Comparison of ENCODE assay signal across 32 cellular contexts in genomic region chr9:134848504-134848903, GRCh38. TPM values are rescaled to one million over a fixed set of nuclear protein-coding genes. Genes with fewer than 3 reads are reported as not detected.
DNase-seq lines count a peak whose midpoint lies in the region; ATAC-seq, FAIRE-seq and TF ChIP-seq lines count a peak whose summit lies in the region.
"Had no signal": no experiment of that assay in that cellular context is flagged by ENCODE, and none has a peak within 500 bp of the region (broad histone marks: within the 10 kb centered on the region; RNA-seq: fewer than 3 reads in every experiment).

No MANE protein-coding gene starts in this region.

- intact Hi-C loops in HepG2 (cut with micrococcal nuclease; ENCODE audit: unreplicated experiment): no loop called here
- intact Hi-C loops in right lobe of liver (cut with DNase I): no loop called here
- intact Hi-C loops in OCI-LY7 (cut with micrococcal nuclease; ENCODE audit: unreplicated experiment): no loop called here

- 27% methylated on average over 6 of the region's 10 CpGs for WGBS in HepG2 (ENCODE audit: low lambda C conversion rate)
- WGBS in right lobe of liver (ENCODE audit: insufficient coverage, low coverage, low lambda C conversion rate, missing lambda C conversion rate): no CpG with 5 or more reads among the region's 10 CpGs
- no CpG with 5 or more reads among the region's 10 CpGs for WGBS in neuronal stem cell (ENCODE audit: extremely low coverage in 2 of 2, insufficient read length in 2 of 2, insufficient replicate concordance in 1 of 2), 2 donors

- no peak for TF ChIP-seq RAD21 in HepG2 (CRISPR knock-in tag; IDR thresholded peaks at IDR 0.05)

- ATAC-seq in HepG2 (no peak), right lobe of liver (no peak)

- peaks cover 6% of the 10 kb centered on the region for H3K79me1 ChIP-seq in neuronal stem cell (ENCODE audit: low read depth, low read length)

- in situ Hi-C loops in HepG2 (cut with HindIII; ENCODE audit: extremely low pct_ligation_motif_present, low pct_unique_long_range_greater_than_20kb): no loop called here

- H3K4me2 ChIP-seq in HepG2 (ENCODE audit: low read depth, low read length): no peak overlapping the region
- no peak overlapping the region for H3K4me2 ChIP-seq in astrocyte (ENCODE audit: low read length)
- no peak overlapping the region for H3K4me2 ChIP-seq in neuronal stem cell (ENCODE audit: insufficient read depth, low read length, poor library complexity, severe bottlenecking)
- no peak overlapping the region for H3K4me2 ChIP-seq in OCI-LY7 (ENCODE audit: low read length)
- H3K4me2 ChIP-seq: BLaER1 had no signal

- TF ChIP-seq POLR2A in HepG2 (IDR thresholded peaks at IDR 0.05; ENCODE audit: insufficient read depth in 1 of 2, low read depth in 2 of 2, low read length in 2 of 2): no peak
- TF ChIP-seq POLR2A in right lobe of liver (IDR thresholded peaks at IDR 0.05): no peak

- POLR2A ChIA-PET in HepG2 (lab: Yijun Ruan, JAX) (no interaction called here), OCI-LY7 (lab: Charles Lee) (interaction anchor here (0.6 kb wide), 1 partner anchor 1021 kb away, joined by 3 read pairs; no protein-coding TSS in a partner anchor)

- no peak overlapping the region for H3K4me3 ChIP-seq in HepG2 (replicated peaks in 1 of 3; ENCODE audit: insufficient read depth in 1 of 3, low read depth in 2 of 3, low read length in 3 of 3)
- H3K4me3 ChIP-seq in right lobe of liver: no peak overlapping the region
- H3K4me3 ChIP-seq in astrocyte (ENCODE audit: insufficient read depth, low read depth, low read length): no peak overlapping the region
- H3K4me3 ChIP-seq in neuronal stem cell (ENCODE audit: low read length in 2 of 2): peak overlapping the region in 1 of 2 donors; percentile 47
- no peak overlapping the region for H3K4me3 ChIP-seq in OCI-LY7 (ENCODE audit: low read depth, low read length, poor library complexity, severe bottlenecking)
- H3K4me3 ChIP-seq: BLaER1 had no signal

- H3K9me3 Mint-ChIP-seq in HFFc6: no peaks in the 10 kb centered on the region; the same call in 1 of the 2 replicates
- H3K9me3 Mint-ChIP-seq in astrocyte (ENCODE audit: unreplicated experiment): peaks cover 5% of the 10 kb centered on the region
- H3K9me3 Mint-ChIP-seq: CD4-positive, alpha-beta memory T cell; CD8-positive, alpha-beta memory T cell had no signal

- H3K14ac ChIP-seq in neuronal stem cell (ENCODE audit: low read length): no peak overlapping the region

- TF ChIP-seq EP300 in HepG2 (IDR thresholded peaks at IDR 0.05; ENCODE audit: low read depth in 2 of 2, low read length in 2 of 2) (no peak), HepG2 (CRISPR knock-in tag; IDR thresholded peaks at IDR 0.05; ENCODE audit: borderline replicate concordance) (no peak)

- no peak overlapping the region for H2BK12ac ChIP-seq in neuronal stem cell (ENCODE audit: low read length)

- no TSS peak for BruUV-seq in HepG2 (replicated peaks; lab: Mats Ljungman, UMichigan)
- BruUV-seq in OCI-LY7 (replicated peaks; lab: Mats Ljungman, UMichigan): no TSS peak

- no peak overlapping the region for H3K23ac ChIP-seq in neuronal stem cell (ENCODE audit: low read depth, low read length, poor library complexity)

- H3K9ac ChIP-seq in HepG2 (ENCODE audit: insufficient read depth, low read depth, low read length) (no peak overlapping the region), astrocyte (ENCODE audit: low read length) (no peak overlapping the region), neuronal stem cell (ENCODE audit: low read depth, low read length, poor library complexity) (no peak overlapping the region)
- H3K9ac ChIP-seq: BLaER1 had no signal

- H3K4me1 ChIP-seq in HepG2 (ENCODE audit: insufficient read depth, low read length) (no peaks in the 10 kb centered on the region), right lobe of liver (no peaks in the 10 kb centered on the region), astrocyte (ENCODE audit: insufficient read depth, low read length) (no peaks in the 10 kb centered on the region), neuronal stem cell (ENCODE audit: control insufficient read depth in 2 of 2, insufficient read depth in 1 of 2, low read depth in 1 of 2, low read length in 2 of 2) (peaks cover 0 to 2% of the 10 kb centered on the region in 2 donors), OCI-LY7 (ENCODE audit: insufficient read depth, low read length, poor library complexity, severe bottlenecking) (no peaks in the 10 kb centered on the region)
- H3K4me1 ChIP-seq: BE2C, BLaER1 had no signal

- H3K9me3 ChIP-seq in HepG2 (ENCODE audit: low read length) (no peaks in the 10 kb centered on the region; the same call in none of the 2 replicates), right lobe of liver (no peaks in the 10 kb centered on the region), astrocyte (ENCODE audit: insufficient read depth, low read depth, low read length) (peaks cover 22% of the 10 kb centered on the region), neuronal stem cell (replicated peaks in 1 of 2; ENCODE audit: control insufficient read depth in 2 of 2, insufficient read depth in 1 of 2, low read depth in 1 of 2, low read length in 2 of 2) (peaks cover 0 to 8% of the 10 kb centered on the region in 2 donors), OCI-LY7 (ENCODE audit: low read length) (no peaks in the 10 kb centered on the region)
- H3K9me3 ChIP-seq: BE2C had no signal

- H2AFZ ChIP-seq in HepG2 (ENCODE audit: low read length): no peak overlapping the region
- H2AFZ ChIP-seq in astrocyte (ENCODE audit: low read depth, low read length): no peak overlapping the region
- H2AFZ ChIP-seq in neuronal stem cell (ENCODE audit: low read length): no peak overlapping the region
- no peak overlapping the region for H2AFZ ChIP-seq in OCI-LY7 (ENCODE audit: low read length)

- no peak overlapping the region for H4K91ac ChIP-seq in neuronal stem cell (ENCODE audit: low read depth, low read length, poor library complexity)

- H3K4me1 Mint-ChIP-seq in HFFc6 (ENCODE audit: low read depth) (no peaks in the 10 kb centered on the region), astrocyte (ENCODE audit: low read depth, unreplicated experiment) (peaks cover 2% of the 10 kb centered on the region)
- H3K4me1 Mint-ChIP-seq: CD4-positive, alpha-beta memory T cell; CD4-positive, CD25-positive, alpha-beta regulatory T cell; CD8-positive, alpha-beta memory T cell had no signal

- H3K9me2 ChIP-seq in OCI-LY7 (ENCODE audit: insufficient read depth, low read length): no peaks in the 10 kb centered on the region

- H3K79me2 ChIP-seq in HepG2 (ENCODE audit: insufficient read depth, low read length): no peaks in the 10 kb centered on the region
- H3K79me2 ChIP-seq in astrocyte (ENCODE audit: insufficient read depth, low read length): no peaks in the 10 kb centered on the region
- H3K79me2 ChIP-seq in OCI-LY7 (ENCODE audit: insufficient read depth, low read depth, low read length): no peaks in the 10 kb centered on the region

- H3K4me3 Mint-ChIP-seq in HFFc6 (0 out of 2 replicates have a peak overlapping the region, but pooled peaks have one; percentile 11), astrocyte (ENCODE audit: unreplicated experiment) (no peak overlapping the region)
- H3K4me3 Mint-ChIP-seq: CD14-positive monocyte; CD4-positive, alpha-beta memory T cell; CD4-positive, CD25-positive, alpha-beta regulatory T cell; CD8-positive, alpha-beta memory T cell had no signal

- H4K8ac ChIP-seq in neuronal stem cell (ENCODE audit: low read depth, low read length): no peak overlapping the region

- H3K27ac Mint-ChIP-seq in HFFc6 (no peak overlapping the region), astrocyte (ENCODE audit: unreplicated experiment) (peak overlapping the region; percentile 66)
- H3K27ac Mint-ChIP-seq: CD14-positive monocyte; CD4-positive, alpha-beta memory T cell; CD4-positive, CD25-positive, alpha-beta regulatory T cell; CD8-positive, alpha-beta memory T cell had no signal

- H2AK5ac ChIP-seq in neuronal stem cell (ENCODE audit: low read depth, low read length): no peak overlapping the region

- H3K36me3 ChIP-seq in HepG2 (replicated peaks in 1 of 2; ENCODE audit: control insufficient read depth in 1 of 2, insufficient read depth in 2 of 2, low read length in 2 of 2) (no peaks in the 10 kb centered on the region), right lobe of liver (no peaks in the 10 kb centered on the region), astrocyte (ENCODE audit: insufficient read depth, low read length) (peaks cover 15% of the 10 kb centered on the region), neuronal stem cell (replicated peaks in 1 of 2; ENCODE audit: control insufficient read depth in 2 of 2, insufficient read depth in 2 of 2, low read length in 2 of 2) (no peaks in the 10 kb centered on the region), OCI-LY7 (ENCODE audit: insufficient read depth, low read length) (no peaks in the 10 kb centered on the region)
- H3K36me3 ChIP-seq: BE2C had no signal

- H4K20me1 ChIP-seq in HepG2 (ENCODE audit: insufficient read depth, low read length) (no peaks in the 10 kb centered on the region), astrocyte (ENCODE audit: insufficient read depth, low read length) (peaks cover 74% of the 10 kb centered on the region), OCI-LY7 (ENCODE audit: insufficient read depth, low read length) (no peaks in the 10 kb centered on the region)

- H3K27ac ChIP-seq in HepG2 (ENCODE audit: extremely low read length, insufficient read depth, low read length): no peak overlapping the region
- H3K27ac ChIP-seq in right lobe of liver: no peak overlapping the region
- H3K27ac ChIP-seq in astrocyte (ENCODE audit: low read depth, low read length): no peak overlapping the region
- no peak overlapping the region for H3K27ac ChIP-seq in neuronal stem cell (replicated peaks; ENCODE audit: low read length)
- H3K27ac ChIP-seq in OCI-LY7 (ENCODE audit: low read depth, low read length, poor library complexity, severe bottlenecking): no peak overlapping the region
- H3K27ac ChIP-seq: BLaER1 had no signal

- H2BK120ac ChIP-seq in neuronal stem cell (ENCODE audit: low read depth, low read length): no peak overlapping the region

- H3K27me3 Mint-ChIP-seq in HFFc6 (ENCODE audit: insufficient read depth) (peaks cover 2% of the 10 kb centered on the region), astrocyte (ENCODE audit: low read depth, unreplicated experiment) (no peaks in the 10 kb centered on the region)
- H3K27me3 Mint-ChIP-seq: CD4-positive, CD25-positive, alpha-beta regulatory T cell had no signal

- CTCF ChIA-PET in HepG2 (lab: Yijun Ruan, JAX; ENCODE audit: low intra/inter-chr PET ratio, low total read pairs) (no interaction called here), OCI-LY7 (lab: Charles Lee; ENCODE audit: unreplicated experiment) (no interaction called here)

- H3K4ac ChIP-seq in neuronal stem cell (ENCODE audit: low read length): no peak overlapping the region

- no peak for DNase-seq in HepG2 (ENCODE audit: low spot score)
- no peak for DNase-seq in right lobe of liver
- no peak for DNase-seq in HFFc6
- no peak for DNase-seq in astrocyte (ENCODE audit: low read depth)
- no peak for DNase-seq in neuronal stem cell (ENCODE audit: low spot score)
- no peak for DNase-seq in stimulated activated CD4-positive, alpha-beta T cell treated with anti-CD3 and anti-CD28 coated beads, Interleukin-4, amount 100 ng/mL, for 4 hours
- DNase-seq in activated CD4-positive, alpha-beta T cell treated with anti-CD3 and anti-CD28 coated beads for 48 hours: no peak
- DNase-seq in OCI-LY7 (ENCODE audit: low spot score): no peak
- DNase-seq: 8988T; ACHN; BE2C; C1 segment of cervical spinal cord; CD4-positive, alpha-beta memory T cell; CD4-positive, CD25-positive, alpha-beta regulatory T cell; CD8-positive, alpha-beta memory T cell; COR-L47; DMS 273 treated with DMSO at 0.1 percent for 48 hours; DMS153; DMS53; DMS79; DND-41; EL; GDM1 had no signal

- no peak overlapping the region for H3K18ac ChIP-seq in neuronal stem cell (ENCODE audit: low read length)

- peak overlapping the region; percentile 66 for H2BK5ac ChIP-seq in neuronal stem cell (ENCODE audit: low read length)

- peaks cover 0 to 20% of the 10 kb centered on the region in 2 experiments; a peak in 3 of 5 replicates for H3K27me3 ChIP-seq in HepG2 (ENCODE audit: control insufficient read depth in 1 of 2, insufficient read depth in 2 of 2, low read length in 2 of 2)
- no peaks in the 10 kb centered on the region for H3K27me3 ChIP-seq in right lobe of liver
- no peaks in the 10 kb centered on the region for H3K27me3 ChIP-seq in astrocyte (ENCODE audit: insufficient read depth, low read length)
- H3K27me3 ChIP-seq in neuronal stem cell (ENCODE audit: control insufficient read depth in 3 of 3, insufficient read depth in 3 of 3, low read depth in 1 of 3, low read length in 3 of 3): peaks cover 0 to 4% (median 0%) of the 10 kb centered on the region in 3 experiments
- H3K27me3 ChIP-seq: BE2C, BLaER1 had no signal

- no peak for TF ChIP-seq CTCF in HepG2 (CRISPR knock-in tag; IDR thresholded peaks at IDR 0.05)
- TF ChIP-seq CTCF in right lobe of liver (IDR thresholded peaks at IDR 0.05): no peak
- TF ChIP-seq CTCF in HFFc6 (IDR thresholded peaks at IDR 0.05): no peak
- TF ChIP-seq CTCF in astrocyte (IDR thresholded peaks at IDR 0.05; ENCODE audit: insufficient read depth, low read depth, low read length): no peak
- no peak for TF ChIP-seq CTCF in OCI-LY7 (conservative IDR thresholded peaks at IDR 0.05; ENCODE audit: low read length)

- no peak for FAIRE-seq in HepG2 (lab: Jason Lieb, UNC)
- FAIRE-seq in astrocyte (lab: Jason Lieb, UNC): no peak
- FAIRE-seq: A204.1, GM12891, GM19239 had no signal

- no peak overlapping the region for H2BK15ac ChIP-seq in neuronal stem cell (ENCODE audit: low read length)

- H3K36me3 Mint-ChIP-seq in HFFc6 (ENCODE audit: low read depth): peaks cover 11% of the 10 kb centered on the region
- H3K36me3 Mint-ChIP-seq in astrocyte (ENCODE audit: low read depth, unreplicated experiment): peaks cover 22% of the 10 kb centered on the region
- H3K36me3 Mint-ChIP-seq: CD14-positive monocyte; CD4-positive, alpha-beta memory T cell; CD4-positive, CD25-positive, alpha-beta regulatory T cell; CD8-positive, alpha-beta memory T cell had no signal

RNA-seq across cellular contexts. Expression of gene FCN2, which starts 32.1 kb away (rescaled TPM):
- total RNA-seq in HepG2 (2016; rRNA removed; fragmentation: Illumina TruSeq; extraction: Trizol) (not detected in 2 replicates), right lobe of liver (100 to 1,000 TPM in 1 of 6 experiments, 10 to 100 TPM in 5; 46.6 to 116 (median 77.3) TPM), astrocyte (not detected in 2 replicates), OCI-LY7 (2022) (not detected in 2 replicates)
- not detected in 2 replicates for total RNA-seq in HepG2 (2016; cell fraction: cytosol; rRNA removed; fragmentation: Illumina TruSeq; extraction: Trizol; ENCODE audit: low read depth)
- total RNA-seq in HepG2 (2016; cell fraction: insoluble cytoplasmic fraction; rRNA removed; fragmentation: Illumina TruSeq; extraction: Trizol): not detected in 2 replicates
- not detected in 2 replicates for total RNA-seq in HepG2 (2016; cell fraction: membrane; rRNA removed; fragmentation: Illumina TruSeq; extraction: Trizol)
- not detected in 2 replicates for total RNA-seq in HepG2 (2016; cell fraction: nucleus; rRNA removed; fragmentation: Illumina TruSeq; extraction: Trizol)
- not detected in 2 replicates for polyA plus RNA-seq in HepG2 (2011; rRNA removed)
- not detected in 2 replicates for polyA plus RNA-seq in HepG2 (2011; cell fraction: cytosol; rRNA removed)
- polyA plus RNA-seq in HepG2 (2011; cell fraction: nucleus; rRNA removed): not detected in 2 replicates
- polyA plus RNA-seq in HepG2 (2012): not detected in 2 replicates
- polyA plus RNA-seq in HepG2 (2016; cell fraction: cytosol; fragmentation: Illumina TruSeq; extraction: Trizol; ENCODE audit: low read depth): not detected in 2 replicates
- not detected in 2 replicates for polyA plus RNA-seq in HepG2 (2016; cell fraction: insoluble cytoplasmic fraction; fragmentation: Illumina TruSeq; extraction: Trizol; ENCODE audit: low read depth)
- not detected in 2 replicates for polyA plus RNA-seq in HepG2 (2016; cell fraction: membrane; fragmentation: Illumina TruSeq; extraction: Trizol; ENCODE audit: low read depth)
- polyA plus RNA-seq in HepG2 (2016; cell fraction: nucleus; fragmentation: Illumina TruSeq; extraction: Trizol; ENCODE audit: insufficient read depth, low read depth): not detected in 2 replicates
- polyA minus RNA-seq in HepG2 (2011; rRNA and poly(A)+ RNA removed; ENCODE audit: low replicate concordance): not detected in 2 replicates
- polyA minus RNA-seq in HepG2 (2011; cell fraction: cytosol; rRNA and poly(A)+ RNA removed): not detected in 2 replicates
- polyA minus RNA-seq in HepG2 (2011; cell fraction: nucleus; rRNA and poly(A)+ RNA removed): not detected in 2 replicates
- total RNA-seq in HFFc6 (2021; fragmentation: NEBNext Ultra II Directional; extraction: Animal tissue kit (Norgen Biotek cat#: 25700)): not detected
- polyA plus RNA-seq in neuronal stem cell (2013, experiment 1 of 2): not detected
- not detected for polyA plus RNA-seq in neuronal stem cell (2013, experiment 2 of 2)
- total RNA-seq in OCI-LY7 (2014; rRNA removed; shearing (Covaris generic)): not detected in 2 replicates
- total RNA-seq: A673; CD4-positive, alpha-beta memory T cell; CD4-positive, CD25-positive, alpha-beta regulatory T cell; CD8-positive, alpha-beta memory T cell; Daoy; G401 had no signal
- polyA plus RNA-seq: AG04450; CD14-positive monocyte; CD4-positive, alpha-beta memory T cell; CD4-positive, CD25-positive, alpha-beta regulatory T cell; CD8-positive, alpha-beta memory T cell had no signal

Comparison
In these comparisons a context has a peak if more than half of its experiments do, and no peak if none do; other contexts are left out.
1. RNA of gene FCN2, which starts 32.1 kb away (total RNA-seq): 46.6 to 116 TPM in right lobe of liver; not detected in HepG2, not detected in HFFc6, not detected in astrocyte and not detected in OCI-LY7; every median in the first group is over 10 times any median in the second.